Comparison of ENCODE assay signal across 8 cellular contexts in the genomic region with DNA sequence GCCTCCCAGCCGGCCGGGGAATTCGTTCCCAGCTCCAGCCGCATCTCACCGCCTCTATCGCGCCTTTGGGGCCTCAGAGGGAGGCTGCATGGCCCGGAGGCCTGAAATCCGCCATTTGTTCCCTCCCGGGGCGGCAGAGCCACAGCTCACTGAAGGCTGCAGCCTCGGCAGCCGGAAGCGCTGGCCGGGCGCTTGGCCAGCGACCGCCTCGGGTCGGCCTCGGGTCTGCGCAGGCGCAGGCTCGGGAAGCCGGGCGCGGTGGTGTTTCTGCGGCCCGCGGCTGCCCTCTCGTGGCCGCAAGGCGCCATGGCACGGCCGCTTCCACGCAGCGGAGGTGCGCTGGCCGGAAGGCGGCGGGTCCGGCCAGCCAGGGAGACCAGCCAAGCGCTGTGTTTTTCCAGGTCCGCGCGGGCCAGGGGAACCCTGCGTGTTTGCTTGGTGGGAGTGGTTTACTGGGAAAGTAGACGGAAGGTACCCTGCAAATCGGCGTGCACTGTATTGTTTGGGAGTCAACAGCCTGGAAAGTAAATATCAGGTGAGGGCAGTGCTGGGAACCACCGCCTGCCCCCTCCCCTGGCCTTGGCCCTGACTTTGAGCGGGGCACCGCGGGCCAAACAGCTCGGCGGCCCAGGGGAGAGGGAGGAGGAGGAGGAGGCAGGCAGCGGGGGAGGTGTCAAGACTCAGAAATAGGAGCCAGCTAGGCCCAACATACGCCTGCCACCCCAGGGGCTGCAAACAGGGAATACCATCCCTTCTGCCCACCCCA. TPM values are rescaled to one million over a fixed set of nuclear protein-coding genes. Genes with fewer than 3 reads are reported as not detected.
DNase-seq lines count a peak whose midpoint lies in the region; ATAC-seq and TF ChIP-seq lines count a peak whose summit lies in the region.

No MANE protein-coding gene starts in this region.

- ATAC-seq in GM21825 (IDR thresholded peaks at IDR 0.05; ENCODE audit: unreplicated experiment) = peak; percentile 84
- ATAC-seq in RWPE2 (ENCODE audit: low read depth) = peak; percentile 74

- H2AFZ ChIP-seq in Karpas-422 (ENCODE audit: low read length) = peak overlapping the region; percentile 98

- H3K27ac Mint-ChIP-seq in neural crest cell (ENCODE audit: unreplicated experiment) = peak overlapping the region; percentile 62

- intact Hi-C loops in stomach (cut with DNase I; ENCODE audit: low total_unique reads) = no loop called here

- no peaks in the 10 kb centered on the region for H4K20me1 ChIP-seq in Karpas-422 (ENCODE audit: insufficient read depth, low read depth, low read length)

- no peaks in the 10 kb centered on the region for H3K36me3 Mint-ChIP-seq in neural crest cell (ENCODE audit: low read depth)

- H3K36me3 ChIP-seq in Karpas-422 (ENCODE audit: insufficient read depth, low read length) = no peaks in the 10 kb centered on the region
- H3K36me3 ChIP-seq in RWPE2 (ENCODE audit: low read depth) = no peaks in the 10 kb centered on the region
- no peaks in the 10 kb centered on the region for H3K36me3 ChIP-seq in stomach

- H3K27ac ChIP-seq in Karpas-422 (ENCODE audit: low read length) = no peak overlapping the region
- H3K27ac ChIP-seq in RWPE2 (ENCODE audit: poor library complexity, severe bottlenecking) = peak overlapping the region; percentile 41
- H3K27ac ChIP-seq in stomach = peak overlapping the region; percentile 93 to 98 (median 97)

- peak overlapping the region; percentile 85 for H3K9ac ChIP-seq in Karpas-422 (ENCODE audit: low read length)

- H3K9me3 Mint-ChIP-seq in neural crest cell = no peaks in the 10 kb centered on the region

- WGBS in stomach, 5 donors = 1 to 6% (median 2%) methylated on average over 15 to 58 of the region's 58 CpGs

- DNase-seq in EL (peak; percentile 86), Karpas-422 (peak; percentile 92), RWPE2 (ENCODE audit: low spot score) (no peak), activated gamma-delta T cell (lab: John Stamatoyannopoulos, UW) (peak; percentile 69), fibroblast of the conjunctiva (ENCODE audit: low read depth) (peak; percentile 66), neural crest cell (ENCODE audit: low read depth, low spot score) (peak; percentile 96), stomach (peak; percentile 97)

- peak in 2 of 4 donors; percentile 15 to 64 for TF ChIP-seq POLR2A in stomach (IDR thresholded peaks at IDR 0.05)

- peaks cover 49% of the 10 kb centered on the region for H3K27me3 Mint-ChIP-seq in neural crest cell (ENCODE audit: low read depth)

- no peaks in the 10 kb centered on the region for H3K9me2 ChIP-seq in Karpas-422 (replicated peaks; ENCODE audit: insufficient read depth, low read length)

- H3K4me2 ChIP-seq in Karpas-422 (ENCODE audit: low read depth, low read length, poor library complexity, severe bottlenecking) = peak overlapping the region; percentile 86

- TF ChIP-seq CTCF in RWPE2 (IDR thresholded peaks at IDR 0.05; ENCODE audit: poor library complexity, severe bottlenecking) (peak; percentile 84), neural crest cell (conservative IDR thresholded peaks at IDR 0.05) (peak; percentile 98), stomach (IDR thresholded peaks at IDR 0.05) (peak in 6 of 7 experiments; percentile 74 to 100 (median 100))

- H3K4me3 ChIP-seq in Karpas-422 (ENCODE audit: low read length) (peak overlapping the region; percentile 79), RWPE2 (ENCODE audit: severe bottlenecking) (peak overlapping the region; percentile 29), stomach (peak overlapping the region; percentile 47 to 62 (median 55))

- H3K79me2 ChIP-seq in Karpas-422 (ENCODE audit: low read length) = no peaks in the 10 kb centered on the region

- H3K27me3 ChIP-seq in Karpas-422 (ENCODE audit: low read length) (no peaks in the 10 kb centered on the region), RWPE2 (ENCODE audit: insufficient read depth, poor library complexity, severe bottlenecking) (no peaks in the 10 kb centered on the region), stomach (peaks cover 0 to 10% (median 0%) of the 10 kb centered on the region in 3 donors)

- H3K4me3 Mint-ChIP-seq in neural crest cell = peak overlapping the region; percentile 83

- H3K4me1 ChIP-seq in Karpas-422 (ENCODE audit: low read length) = peaks cover 12% of the 10 kb centered on the region
- H3K4me1 ChIP-seq in RWPE2 (ENCODE audit: insufficient read depth, poor library complexity, severe bottlenecking) = no peaks in the 10 kb centered on the region
- H3K4me1 ChIP-seq in stomach = peaks cover 31 to 66% (median 58%) of the 10 kb centered on the region in 4 donors

- peak; percentile 41 for TF ChIP-seq EP300 in stomach (IDR thresholded peaks at IDR 0.05)

- peaks cover 24% of the 10 kb centered on the region for H3K4me1 Mint-ChIP-seq in neural crest cell

- H3K9me3 ChIP-seq in Karpas-422 (ENCODE audit: low read length) (no peaks in the 10 kb centered on the region), RWPE2 (ENCODE audit: severe bottlenecking) (no peaks in the 10 kb centered on the region), stomach (no peaks in the 10 kb centered on the region)

RNA-seq across cellular contexts. Expression of a gene that starts 52.7 kb away (rescaled TPM):
- total RNA-seq in Karpas-422 (2014; rRNA removed; shearing (Covaris generic); ENCODE audit: low replicate concordance) = 0.04 TPM in 1 of 2 replicates, not detected in the other
- 0.14 and 0.26 TPM in 2 replicates for total RNA-seq in neural crest cell
- total RNA-seq in stomach = 10 to 100 TPM in 4 of 5 donors, 1 to 10 TPM in 1; 9.4 to 31.2 (median 14.0) TPM
- polyA plus RNA-seq in stomach = 1 to 10 TPM; 3.2 to 9.2 (median 6.9) TPM

Comparison
In these comparisons a context has a peak if more than half of its experiments do, and no peak if none do; other contexts are left out.
1. H3K4me3 ChIP-seq: peak in every context shown above with its lines; median percentile 79 in Karpas-422; 55 in stomach; 29 in RWPE2.